In the genomic region with DNA sequence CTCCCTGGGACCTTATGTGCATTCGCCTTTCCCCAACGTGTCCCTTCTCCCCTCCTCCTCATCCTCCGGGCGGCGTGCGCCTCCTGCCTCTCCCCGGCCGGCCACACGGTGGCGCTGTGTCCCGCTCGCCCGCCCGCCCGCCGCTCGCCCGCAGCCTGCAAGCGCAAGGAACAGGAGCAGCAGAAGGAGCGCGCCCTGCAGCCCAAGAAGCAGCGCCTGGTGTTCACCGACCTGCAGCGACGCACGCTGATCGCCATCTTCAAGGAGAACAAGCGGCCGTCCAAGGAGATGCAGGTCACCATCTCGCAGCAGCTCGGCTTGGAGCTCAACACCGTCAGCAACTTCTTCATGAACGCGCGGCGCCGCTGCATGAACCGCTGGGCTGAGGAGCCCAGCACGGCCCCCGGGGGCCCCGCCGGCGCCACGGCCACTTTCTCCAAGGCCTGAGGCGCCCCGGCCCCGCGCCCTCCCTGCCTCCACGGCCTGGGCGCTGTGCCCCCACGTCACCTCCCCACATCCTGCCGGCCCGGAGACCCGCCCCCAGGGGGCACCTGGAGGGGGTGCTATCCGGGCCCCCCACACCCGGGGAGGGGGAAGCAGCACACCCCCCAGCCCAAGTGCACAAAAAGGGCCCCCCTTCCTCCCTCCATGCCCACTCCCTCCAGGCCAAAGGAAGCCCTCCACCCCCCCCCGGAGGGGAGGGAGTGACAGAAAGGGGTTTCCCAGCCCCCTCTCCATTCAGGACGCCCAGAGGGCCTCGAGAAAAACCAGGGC, we compare ENCODE assay signal across 1 cellular context.
TF ChIP-seq lines count a peak whose summit lies in the region.

No MANE protein-coding gene starts in this region.

TF ChIP-seq in HepG2, 621 proteins besides CTCF, POLR2A, EP300 and RAD21 (continues in another document):
- TF ChIP-seq SRSF9 (IDR thresholded peaks at IDR 0.05; ENCODE audit: borderline replicate concordance, insufficient read depth, low read depth, low read length, poor library complexity, severe bottlenecking) (no peak), FOXC1 (CRISPR knock-in tag; IDR thresholded peaks at IDR 0.05; ENCODE audit: borderline replicate concordance) (0 out of 2 replicates have a peak, but pooled peaks have one; percentile 36), KLF12 (CRISPR knock-in tag; IDR thresholded peaks at IDR 0.05; ENCODE audit: borderline replicate concordance) (no peak), ZFP62 (CRISPR knock-in tag; IDR thresholded peaks at IDR 0.05) (no peak), ZMYM2 (CRISPR knock-in tag; IDR thresholded peaks at IDR 0.05) (no peak), KDM3A (CRISPR knock-in tag; IDR thresholded peaks at IDR 0.05; ENCODE audit: low read depth) (0 out of 2 replicates have a peak, but pooled peaks have one; percentile 52), MTA1 (CRISPR knock-in tag; IDR thresholded peaks at IDR 0.05; ENCODE audit: borderline replicate concordance) (peak; percentile 15; the same call in 1 of the 2 replicates), MTF2 (CRISPR knock-in tag; IDR thresholded peaks at IDR 0.05; ENCODE audit: borderline replicate concordance) (peak; percentile 96), STAG1 (CRISPR knock-in tag; IDR thresholded peaks at IDR 0.05) (peak; percentile 82), SETDB1 (CRISPR knock-in tag; IDR thresholded peaks at IDR 0.05; ENCODE audit: borderline replicate concordance) (no peak), KAT2B (IDR thresholded peaks at IDR 0.05; ENCODE audit: borderline replicate concordance, low read depth, low read length) (no peak), THAP11 (CRISPR knock-in tag; IDR thresholded peaks at IDR 0.05) (peak; percentile 23; the same call in 1 of the 2 replicates), MEIS1 (CRISPR knock-in tag; IDR thresholded peaks at IDR 0.05; ENCODE audit: borderline replicate concordance) (no peak), SALL1 (CRISPR knock-in tag; IDR thresholded peaks at IDR 0.05) (peak; percentile 62), SATB2 (CRISPR knock-in tag; IDR thresholded peaks at IDR 0.05) (no peak), ZNF607 (CRISPR knock-in tag; IDR thresholded peaks at IDR 0.05; ENCODE audit: borderline replicate concordance) (0 out of 2 replicates have a peak, but pooled peaks have one; percentile 28)
- TF ChIP-seq, protein P1, sequence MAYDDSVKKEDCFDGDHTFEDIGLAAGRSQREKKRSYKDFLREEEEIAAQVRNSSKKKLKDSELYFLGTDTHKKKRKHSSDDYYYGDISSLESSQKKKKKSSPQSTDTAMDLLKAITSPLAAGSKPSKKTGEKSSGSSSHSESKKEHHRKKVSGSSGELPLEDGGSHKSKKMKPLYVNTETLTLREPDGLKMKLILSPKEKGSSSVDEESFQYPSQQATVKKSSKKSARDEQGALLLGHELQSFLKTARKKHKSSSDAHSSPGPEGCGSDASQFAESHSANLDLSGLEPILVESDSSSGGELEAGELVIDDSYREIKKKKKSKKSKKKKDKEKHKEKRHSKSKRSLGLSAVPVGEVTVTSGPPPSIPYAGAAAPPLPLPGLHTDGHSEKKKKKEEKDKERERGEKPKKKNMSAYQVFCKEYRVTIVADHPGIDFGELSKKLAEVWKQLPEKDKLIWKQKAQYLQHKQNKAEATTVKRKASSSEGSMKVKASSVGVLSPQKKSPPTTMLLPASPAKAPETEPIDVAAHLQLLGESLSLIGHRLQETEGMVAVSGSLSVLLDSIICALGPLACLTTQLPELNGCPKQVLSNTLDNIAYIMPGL (CRISPR knock-in tag; IDR thresholded peaks at IDR 0.05; ENCODE audit: borderline replicate concordance in 1 of 2, low read depth in 1 of 2) = peak; percentile 72 to 81; a peak in 2 of 4 replicates
- TF ChIP-seq, protein P2, sequence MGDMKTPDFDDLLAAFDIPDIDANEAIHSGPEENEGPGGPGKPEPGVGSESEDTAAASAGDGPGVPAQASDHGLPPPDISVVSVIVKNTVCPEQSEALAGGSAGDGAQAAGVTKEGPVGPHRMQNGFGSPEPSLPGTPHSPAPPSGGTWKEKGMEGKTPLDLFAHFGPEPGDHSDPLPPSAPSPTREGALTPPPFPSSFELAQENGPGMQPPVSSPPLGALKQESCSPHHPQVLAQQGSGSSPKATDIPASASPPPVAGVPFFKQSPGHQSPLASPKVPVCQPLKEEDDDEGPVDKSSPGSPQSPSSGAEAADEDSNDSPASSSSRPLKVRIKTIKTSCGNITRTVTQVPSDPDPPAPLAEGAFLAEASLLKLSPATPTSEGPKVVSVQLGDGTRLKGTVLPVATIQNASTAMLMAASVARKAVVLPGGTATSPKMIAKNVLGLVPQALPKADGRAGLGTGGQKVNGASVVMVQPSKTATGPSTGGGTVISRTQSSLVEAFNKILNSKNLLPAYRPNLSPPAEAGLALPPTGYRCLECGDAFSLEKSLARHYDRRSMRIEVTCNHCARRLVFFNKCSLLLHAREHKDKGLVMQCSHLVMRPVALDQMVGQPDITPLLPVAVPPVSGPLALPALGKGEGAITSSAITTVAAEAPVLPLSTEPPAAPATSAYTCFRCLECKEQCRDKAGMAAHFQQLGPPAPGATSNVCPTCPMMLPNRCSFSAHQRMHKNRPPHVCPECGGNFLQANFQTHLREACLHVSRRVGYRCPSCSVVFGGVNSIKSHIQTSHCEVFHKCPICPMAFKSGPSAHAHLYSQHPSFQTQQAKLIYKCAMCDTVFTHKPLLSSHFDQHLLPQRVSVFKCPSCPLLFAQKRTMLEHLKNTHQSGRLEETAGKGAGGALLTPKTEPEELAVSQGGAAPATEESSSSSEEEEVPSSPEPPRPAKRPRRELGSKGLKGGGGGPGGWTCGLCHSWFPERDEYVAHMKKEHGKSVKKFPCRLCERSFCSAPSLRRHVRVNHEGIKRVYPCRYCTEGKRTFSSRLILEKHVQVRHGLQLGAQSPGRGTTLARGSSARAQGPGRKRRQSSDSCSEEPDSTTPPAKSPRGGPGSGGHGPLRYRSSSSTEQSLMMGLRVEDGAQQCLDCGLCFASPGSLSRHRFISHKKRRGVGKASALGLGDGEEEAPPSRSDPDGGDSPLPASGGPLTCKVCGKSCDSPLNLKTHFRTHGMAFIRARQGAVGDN (CRISPR knock-in tag; IDR thresholded peaks at IDR 0.05) = peak; percentile 58
- TF ChIP-seq, protein P3, sequence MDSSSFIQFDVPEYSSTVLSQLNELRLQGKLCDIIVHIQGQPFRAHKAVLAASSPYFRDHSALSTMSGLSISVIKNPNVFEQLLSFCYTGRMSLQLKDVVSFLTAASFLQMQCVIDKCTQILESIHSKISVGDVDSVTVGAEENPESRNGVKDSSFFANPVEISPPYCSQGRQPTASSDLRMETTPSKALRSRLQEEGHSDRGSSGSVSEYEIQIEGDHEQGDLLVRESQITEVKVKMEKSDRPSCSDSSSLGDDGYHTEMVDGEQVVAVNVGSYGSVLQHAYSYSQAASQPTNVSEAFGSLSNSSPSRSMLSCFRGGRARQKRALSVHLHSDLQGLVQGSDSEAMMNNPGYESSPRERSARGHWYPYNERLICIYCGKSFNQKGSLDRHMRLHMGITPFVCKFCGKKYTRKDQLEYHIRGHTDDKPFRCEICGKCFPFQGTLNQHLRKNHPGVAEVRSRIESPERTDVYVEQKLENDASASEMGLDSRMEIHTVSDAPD (CRISPR knock-in tag; IDR thresholded peaks at IDR 0.05) = no peak
- TF ChIP-seq, protein P4, sequence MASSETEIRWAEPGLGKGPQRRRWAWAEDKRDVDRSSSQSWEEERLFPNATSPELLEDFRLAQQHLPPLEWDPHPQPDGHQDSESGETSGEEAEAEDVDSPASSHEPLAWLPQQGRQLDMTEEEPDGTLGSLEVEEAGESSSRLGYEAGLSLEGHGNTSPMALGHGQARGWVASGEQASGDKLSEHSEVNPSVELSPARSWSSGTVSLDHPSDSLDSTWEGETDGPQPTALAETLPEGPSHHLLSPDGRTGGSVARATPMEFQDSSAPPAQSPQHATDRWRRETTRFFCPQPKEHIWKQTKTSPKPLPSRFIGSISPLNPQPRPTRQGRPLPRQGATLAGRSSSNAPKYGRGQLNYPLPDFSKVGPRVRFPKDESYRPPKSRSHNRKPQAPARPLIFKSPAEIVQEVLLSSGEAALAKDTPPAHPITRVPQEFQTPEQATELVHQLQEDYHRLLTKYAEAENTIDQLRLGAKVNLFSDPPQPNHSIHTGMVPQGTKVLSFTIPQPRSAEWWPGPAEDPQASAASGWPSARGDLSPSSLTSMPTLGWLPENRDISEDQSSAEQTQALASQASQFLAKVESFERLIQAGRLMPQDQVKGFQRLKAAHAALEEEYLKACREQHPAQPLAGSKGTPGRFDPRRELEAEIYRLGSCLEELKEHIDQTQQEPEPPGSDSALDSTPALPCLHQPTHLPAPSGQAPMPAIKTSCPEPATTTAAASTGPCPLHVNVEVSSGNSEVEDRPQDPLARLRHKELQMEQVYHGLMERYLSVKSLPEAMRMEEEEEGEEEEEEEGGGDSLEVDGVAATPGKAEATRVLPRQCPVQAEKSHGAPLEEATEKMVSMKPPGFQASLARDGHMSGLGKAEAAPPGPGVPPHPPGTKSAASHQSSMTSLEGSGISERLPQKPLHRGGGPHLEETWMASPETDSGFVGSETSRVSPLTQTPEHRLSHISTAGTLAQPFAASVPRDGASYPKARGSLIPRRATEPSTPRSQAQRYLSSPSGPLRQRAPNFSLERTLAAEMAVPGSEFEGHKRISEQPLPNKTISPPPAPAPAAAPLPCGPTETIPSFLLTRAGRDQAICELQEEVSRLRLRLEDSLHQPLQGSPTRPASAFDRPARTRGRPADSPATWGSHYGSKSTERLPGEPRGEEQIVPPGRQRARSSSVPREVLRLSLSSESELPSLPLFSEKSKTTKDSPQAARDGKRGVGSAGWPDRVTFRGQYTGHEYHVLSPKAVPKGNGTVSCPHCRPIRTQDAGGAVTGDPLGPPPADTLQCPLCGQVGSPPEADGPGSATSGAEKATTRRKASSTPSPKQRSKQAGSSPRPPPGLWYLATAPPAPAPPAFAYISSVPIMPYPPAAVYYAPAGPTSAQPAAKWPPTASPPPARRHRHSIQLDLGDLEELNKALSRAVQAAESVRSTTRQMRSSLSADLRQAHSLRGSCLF (CRISPR knock-in tag; IDR thresholded peaks at IDR 0.05; ENCODE audit: borderline replicate concordance) = no peak
- TF ChIP-seq, protein P5, sequence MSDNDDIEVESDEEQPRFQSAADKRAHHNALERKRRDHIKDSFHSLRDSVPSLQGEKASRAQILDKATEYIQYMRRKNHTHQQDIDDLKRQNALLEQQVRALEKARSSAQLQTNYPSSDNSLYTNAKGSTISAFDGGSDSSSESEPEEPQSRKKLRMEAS (IDR thresholded peaks at IDR 0.05) = peak; percentile 39; the same call in 1 of the 2 replicates
- TF ChIP-seq, protein P6, sequence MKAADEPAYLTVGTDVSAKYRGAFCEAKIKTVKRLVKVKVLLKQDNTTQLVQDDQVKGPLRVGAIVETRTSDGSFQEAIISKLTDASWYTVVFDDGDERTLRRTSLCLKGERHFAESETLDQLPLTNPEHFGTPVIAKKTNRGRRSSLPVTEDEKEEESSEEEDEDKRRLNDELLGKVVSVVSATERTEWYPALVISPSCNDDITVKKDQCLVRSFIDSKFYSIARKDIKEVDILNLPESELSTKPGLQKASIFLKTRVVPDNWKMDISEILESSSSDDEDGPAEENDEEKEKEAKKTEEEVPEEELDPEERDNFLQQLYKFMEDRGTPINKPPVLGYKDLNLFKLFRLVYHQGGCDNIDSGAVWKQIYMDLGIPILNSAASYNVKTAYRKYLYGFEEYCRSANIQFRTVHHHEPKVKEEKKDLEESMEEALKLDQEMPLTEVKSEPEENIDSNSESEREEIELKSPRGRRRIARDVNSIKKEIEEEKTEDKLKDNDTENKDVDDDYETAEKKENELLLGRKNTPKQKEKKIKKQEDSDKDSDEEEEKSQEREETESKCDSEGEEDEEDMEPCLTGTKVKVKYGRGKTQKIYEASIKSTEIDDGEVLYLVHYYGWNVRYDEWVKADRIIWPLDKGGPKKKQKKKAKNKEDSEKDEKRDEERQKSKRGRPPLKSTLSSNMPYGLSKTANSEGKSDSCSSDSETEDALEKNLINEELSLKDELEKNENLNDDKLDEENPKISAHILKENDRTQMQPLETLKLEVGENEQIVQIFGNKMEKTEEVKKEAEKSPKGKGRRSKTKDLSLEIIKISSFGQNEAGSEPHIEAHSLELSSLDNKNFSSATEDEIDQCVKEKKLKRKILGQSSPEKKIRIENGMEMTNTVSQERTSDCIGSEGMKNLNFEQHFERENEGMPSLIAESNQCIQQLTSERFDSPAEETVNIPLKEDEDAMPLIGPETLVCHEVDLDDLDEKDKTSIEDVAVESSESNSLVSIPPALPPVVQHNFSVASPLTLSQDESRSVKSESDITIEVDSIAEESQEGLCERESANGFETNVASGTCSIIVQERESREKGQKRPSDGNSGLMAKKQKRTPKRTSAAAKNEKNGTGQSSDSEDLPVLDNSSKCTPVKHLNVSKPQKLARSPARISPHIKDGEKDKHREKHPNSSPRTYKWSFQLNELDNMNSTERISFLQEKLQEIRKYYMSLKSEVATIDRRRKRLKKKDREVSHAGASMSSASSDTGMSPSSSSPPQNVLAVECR (CRISPR knock-in tag; IDR thresholded peaks at IDR 0.05; ENCODE audit: borderline replicate concordance) = peak; percentile 42; the same call in 1 of the 2 replicates
- TF ChIP-seq, protein P7, sequence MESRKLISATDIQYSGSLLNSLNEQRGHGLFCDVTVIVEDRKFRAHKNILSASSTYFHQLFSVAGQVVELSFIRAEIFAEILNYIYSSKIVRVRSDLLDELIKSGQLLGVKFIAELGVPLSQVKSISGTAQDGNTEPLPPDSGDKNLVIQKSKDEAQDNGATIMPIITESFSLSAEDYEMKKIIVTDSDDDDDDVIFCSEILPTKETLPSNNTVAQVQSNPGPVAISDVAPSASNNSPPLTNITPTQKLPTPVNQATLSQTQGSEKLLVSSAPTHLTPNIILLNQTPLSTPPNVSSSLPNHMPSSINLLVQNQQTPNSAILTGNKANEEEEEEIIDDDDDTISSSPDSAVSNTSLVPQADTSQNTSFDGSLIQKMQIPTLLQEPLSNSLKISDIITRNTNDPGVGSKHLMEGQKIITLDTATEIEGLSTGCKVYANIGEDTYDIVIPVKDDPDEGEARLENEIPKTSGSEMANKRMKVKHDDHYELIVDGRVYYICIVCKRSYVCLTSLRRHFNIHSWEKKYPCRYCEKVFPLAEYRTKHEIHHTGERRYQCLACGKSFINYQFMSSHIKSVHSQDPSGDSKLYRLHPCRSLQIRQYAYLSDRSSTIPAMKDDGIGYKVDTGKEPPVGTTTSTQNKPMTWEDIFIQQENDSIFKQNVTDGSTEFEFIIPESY (CRISPR knock-in tag; IDR thresholded peaks at IDR 0.05) = peak; percentile 44; the same call in 1 of the 2 replicates
- TF ChIP-seq, protein P8, sequence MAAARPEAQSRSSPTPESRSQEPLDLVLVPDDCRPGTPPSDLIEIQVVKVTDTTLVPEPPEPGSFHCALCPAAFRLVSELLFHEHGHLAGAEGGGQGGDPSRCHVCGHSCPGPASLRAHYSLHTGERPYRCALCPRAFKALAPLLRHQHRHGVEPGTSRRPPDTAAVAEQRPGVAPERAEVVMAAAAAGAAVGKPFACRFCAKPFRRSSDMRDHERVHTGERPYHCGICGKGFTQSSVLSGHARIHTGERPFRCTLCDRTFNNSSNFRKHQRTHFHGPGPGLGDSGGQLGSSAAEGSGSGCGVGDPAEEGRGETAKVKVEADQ (CRISPR knock-in tag; IDR thresholded peaks at IDR 0.05; ENCODE audit: borderline replicate concordance) = no peak
- TF ChIP-seq, protein P9, sequence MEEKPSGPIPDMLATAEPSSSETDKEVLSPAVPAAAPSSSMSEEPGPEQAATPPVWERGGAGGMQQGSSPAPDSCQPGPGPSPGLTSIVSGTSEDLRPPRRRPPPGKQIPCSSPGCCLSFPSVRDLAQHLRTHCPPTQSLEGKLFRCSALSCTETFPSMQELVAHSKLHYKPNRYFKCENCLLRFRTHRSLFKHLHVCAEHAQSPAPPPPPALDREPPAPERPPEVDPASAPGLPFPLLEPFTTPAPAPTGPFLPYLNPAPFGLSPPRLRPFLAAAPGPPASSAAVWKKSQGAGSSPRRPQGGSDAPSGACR (CRISPR knock-in tag; IDR thresholded peaks at IDR 0.05) = no peak
- TF ChIP-seq, protein P10, sequence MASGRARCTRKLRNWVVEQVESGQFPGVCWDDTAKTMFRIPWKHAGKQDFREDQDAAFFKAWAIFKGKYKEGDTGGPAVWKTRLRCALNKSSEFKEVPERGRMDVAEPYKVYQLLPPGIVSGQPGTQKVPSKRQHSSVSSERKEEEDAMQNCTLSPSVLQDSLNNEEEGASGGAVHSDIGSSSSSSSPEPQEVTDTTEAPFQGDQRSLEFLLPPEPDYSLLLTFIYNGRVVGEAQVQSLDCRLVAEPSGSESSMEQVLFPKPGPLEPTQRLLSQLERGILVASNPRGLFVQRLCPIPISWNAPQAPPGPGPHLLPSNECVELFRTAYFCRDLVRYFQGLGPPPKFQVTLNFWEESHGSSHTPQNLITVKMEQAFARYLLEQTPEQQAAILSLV (CRISPR knock-in tag; IDR thresholded peaks at IDR 0.05; ENCODE audit: borderline replicate concordance) = no peak
